8 cellular contexts compared by ENCODE assay signal in genomic region chr2:131527131-131528001, GRCh38. TPM values are rescaled to one million over a fixed set of nuclear protein-coding genes. Genes with fewer than 3 reads are reported as not detected.
A peak's percentile ranks its signal among the peaks of the same experiment; 100 is the strongest.
DNase-seq lines count a peak whose midpoint lies in the region; ATAC-seq and TF ChIP-seq lines count a peak whose summit lies in the region.
"Not testable (repeated sequence)": the region's sequence is repeated elsewhere in the genome, so short reads cannot be mapped to it uniquely, and the experiment has no call there.

Gene CCDC74A, plus strand, starts transcription at chr2:131527888. Its CDS starts 83 bp downstream, at chr2:131527971.

- not testable (repeated sequence) for DNase-seq in AG04450 (ENCODE audit: low read depth, low spot score)
- DNase-seq in NCI-H2196 treated with DMSO at 0.1 percent for 48 hours (lab: John Stamatoyannopoulos, UW; ENCODE audit: unreplicated experiment), result peak; percentile 11
- peak; percentile 62 for DNase-seq in activated CD4-positive, CD25-positive, alpha-beta regulatory T cell treated with anti-CD3 and anti-CD28 coated beads, Interleukin-2, amount 50 U/mL, for 16 hours (ENCODE audit: low read depth, low spot score)
- peak; percentile 38 for DNase-seq in brain microvascular endothelial cell
- DNase-seq in iris pigment epithelial cell (ENCODE audit: low read depth), result peak; percentile 38
- peak; percentile 74 for DNase-seq in stimulated activated CD4-positive, alpha-beta T cell treated with anti-CD3 and anti-CD28 coated beads, Interleukin-12 subunit alpha, Interleukin-12 subunit beta, amount 100 ng/mL, for 4 hours

- CTCF ChIA-PET in AG04450 (lab: Charles Lee), result interaction anchor here (0.7 to 1.3 kb wide), 3 partner anchors 35 to 275 kb away, joined by 3 to 6 read pairs (median 3); partner anchors contain the start of gene MZT2A

- H3K4me3 ChIP-seq in AG04450 (ENCODE audit: low read depth, low read length), result peak within 1 kb of the TSS; percentile 42
- peak within 1 kb of the TSS; percentile 48 for H3K4me3 ChIP-seq in brain microvascular endothelial cell (ENCODE audit: low read depth, low read length)

- ATAC-seq in GM19328 (IDR thresholded peaks at IDR 0.05; ENCODE audit: unreplicated experiment) (peak; percentile 87), HG03196 (IDR thresholded peaks at IDR 0.05; ENCODE audit: unreplicated experiment) (peak; percentile 87)

- H3K9me3 ChIP-seq in AG04450 (ENCODE audit: control insufficient read depth, insufficient read depth, low read length), result not testable (repeated sequence)

- POLR2A ChIA-PET in AG04450 (lab: Yijun Ruan, JAX), result not testable (repeated sequence)

- not testable (repeated sequence) for TF ChIP-seq CTCF in AG04450 (IDR thresholded peaks at IDR 0.05; ENCODE audit: low read depth, low read length); brain microvascular endothelial cell (IDR thresholded peaks at IDR 0.05; ENCODE audit: low read depth, low read length, missing control alignments)

- H3K27me3 ChIP-seq in AG04450 (ENCODE audit: control insufficient read depth, insufficient read depth, low read length); brain microvascular endothelial cell (replicated peaks): not testable (repeated sequence)

- H3K36me3 ChIP-seq in brain microvascular endothelial cell (replicated peaks), result not testable (repeated sequence)

- H3K27ac ChIP-seq in AG04450 (ENCODE audit: low read depth, low read length); brain microvascular endothelial cell: not testable (repeated sequence)

- in situ Hi-C loops in brain microvascular endothelial cell (cut with HindIII; ENCODE audit: low pct_ligation_motif_present, low sequenced_read_pairs), result not testable (repeated sequence)

RNA-seq across cellular contexts. Expression of gene CCDC74A, which starts in this region (rescaled TPM):
- polyA plus RNA-seq in AG04450 (2011; rRNA removed), result 4.0 and 5.2 TPM in 2 replicates
- 1.4 and 1.6 TPM in 2 replicates for polyA minus RNA-seq in AG04450 (2011; rRNA and poly(A)+ RNA removed)
